8 cellular contexts compared by ENCODE assay signal in genomic region chr11:118436639-118437045, GRCh38. TPM values are rescaled to one million over a fixed set of nuclear protein-coding genes. Genes with fewer than 3 reads are reported as not detected.
A peak's percentile ranks its signal among the peaks of the same experiment; 100 is the strongest.
DNase-seq lines count a peak whose midpoint lies in the region; ATAC-seq lines count a peak whose summit lies in the region.

No MANE protein-coding gene starts in this region.

- H3K4me3 ChIP-seq in mesodermal cell (ENCODE audit: extremely low read depth, insufficient read depth, low read length, poor library complexity, severe bottlenecking): peak overlapping the region; percentile 94

- ATAC-seq in GM18909 (IDR thresholded peaks at IDR 0.05; ENCODE audit: poor library complexity, unreplicated experiment) (peak; percentile 4), HG02943 (IDR thresholded peaks at IDR 0.05; ENCODE audit: low read depth, unreplicated experiment) (peak; percentile 6)

- peaks cover 16% of the 10 kb centered on the region for H3K4me1 ChIP-seq in mesodermal cell (ENCODE audit: control insufficient read depth, insufficient read depth, low read length, poor library complexity, severe bottlenecking)

- DNase-seq in T-helper 2 cell (peak in 3 of 5 experiments; percentile 19 to 70 (median 66)), dermis blood vessel endothelial cell (peak; percentile 39), globus pallidus (ENCODE audit: low spot score) (no peak), G401 (ENCODE audit: low spot score) (no peak)

- H3K36me3 ChIP-seq in mesodermal cell (ENCODE audit: control insufficient read depth, insufficient read depth, low read length): peaks cover 17% of the 10 kb centered on the region

- H3K9me3 ChIP-seq in mesodermal cell (ENCODE audit: control insufficient read depth, low read length): no peaks in the 10 kb centered on the region

- WGBS in mesodermal cell (ENCODE audit: insufficient coverage in 2 of 2), 2 experiments: 0% methylated on average over 11 to 17 of the region's 48 CpGs

- in situ Hi-C loops in G401 (cut with HindIII; ENCODE audit: low sequenced_read_pairs): no loop called here

- H3K27ac ChIP-seq in mesodermal cell (ENCODE audit: low read depth, low read length, severe bottlenecking) (peak overlapping the region; percentile 83), temporal lobe (ENCODE audit: low read depth, low read length) (peak overlapping the region; percentile 52)

RNA-seq across cellular contexts. Expression of gene KMT2A, which starts 0.3 kb away (rescaled TPM):
- total RNA-seq in dermis blood vessel endothelial cell: 34.4 and 49.6 TPM in 2 replicates
- 26.7 TPM for polyA plus RNA-seq in mesodermal cell (2013, experiment 1 of 2)
- 21.2 TPM for polyA plus RNA-seq in mesodermal cell (2013, experiment 2 of 2)
- 82.4 TPM for total RNA-seq in temporal lobe
- 6.6 and 20.5 TPM in 2 replicates for total RNA-seq in G401 (2014; rRNA removed; shearing (Covaris generic))

RNA-seq across cellular contexts. Expression of gene ATP5MG, which starts 35.2 kb away (rescaled TPM):
- total RNA-seq in dermis blood vessel endothelial cell: 46.4 and 58.9 TPM in 2 replicates
- polyA plus RNA-seq in mesodermal cell (2013, experiment 1 of 2): 170 TPM
- polyA plus RNA-seq in mesodermal cell (2013, experiment 2 of 2): 186 TPM
- total RNA-seq in temporal lobe: 76.5 TPM
- 146 and 244 TPM in 2 replicates for total RNA-seq in G401 (2014; rRNA removed; shearing (Covaris generic))

Comparison
In these comparisons a context has a peak if more than half of its experiments do, and no peak if none do; other contexts are left out.
1. DNase-seq: peak in T-helper 2 cell (3 of 5) and dermis blood vessel endothelial cell (single experiment); none in globus pallidus (single experiment) and G401 (single experiment).